Comparison of ENCODE assay signal across 21 cellular contexts in the genomic region with DNA sequence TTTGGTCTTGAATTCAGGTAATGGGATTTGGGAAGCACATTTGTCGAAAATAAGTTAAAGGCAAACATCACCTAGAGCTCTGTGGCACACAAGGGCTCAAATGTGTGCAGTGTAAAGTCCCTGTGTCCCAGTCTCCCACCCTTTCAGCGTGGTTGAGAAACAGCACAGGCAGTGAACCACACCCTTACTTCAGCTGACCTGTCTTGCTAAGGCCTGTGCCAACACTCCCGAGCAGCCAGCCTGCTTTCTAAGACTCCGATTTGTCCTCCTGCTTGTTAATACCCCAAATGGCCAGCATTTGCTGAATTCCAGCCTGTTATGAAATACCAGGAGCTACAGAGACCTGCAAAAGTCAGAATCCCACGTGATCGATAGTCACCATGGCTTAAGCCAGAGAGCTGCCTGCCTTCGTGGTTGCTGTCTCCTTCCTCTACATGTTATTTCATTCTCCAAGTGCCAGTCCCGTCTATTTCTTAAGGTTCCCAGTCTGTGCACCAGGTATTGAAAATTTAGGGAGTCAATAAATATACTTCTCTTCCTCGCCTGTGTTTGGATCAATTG.
"Had no signal": no experiment of that assay in that cellular context is flagged by ENCODE, and none has a peak within 500 bp of the region (broad histone marks: within the 10 kb centered on the region; RNA-seq: fewer than 3 reads in every experiment).

No MANE protein-coding gene starts in this region.

- H3K79me2 ChIP-seq: parathyroid adenoma had no signal

- H3K9me2 ChIP-seq: SK-N-SH had no signal

- H3K4me3 ChIP-seq: esophagus squamous epithelium, heart left ventricle, left ventricle myocardium inferior, smooth muscle cell, thoracic aorta had no signal

- H3K9me3 ChIP-seq: esophagus squamous epithelium, heart left ventricle, left ventricle myocardium inferior, SK-N-SH, thoracic aorta had no signal

- ATAC-seq: activated CD4-positive, CD25-positive, alpha-beta regulatory T cell treated with anti-CD3 and anti-CD28 coated beads, Interleukin-2, amount 50 U/mL, for 24 hours; activated naive CD4-positive, alpha-beta T cell treated with anti-CD3 and anti-CD28 coated beads, Interleukin-2, amount 50 U/mL, for 72 hours; activated T-helper 17 cell treated with anti-CD3 and anti-CD28 coated beads, Interleukin-2, amount 50 U/mL, for 72 hours; heart left ventricle; sciatic nerve; stimulated activated naive B cell treated with anti-CD40 and anti-IgM and Interleukin-4, amounts not matched to agents 10 μg/mL and 1 μg/mL and 100 μg/mL, for 72 hours had no signal

- H3K4me1 ChIP-seq: heart left ventricle, left ventricle myocardium inferior, parathyroid adenoma had no signal

- H3K27me3 ChIP-seq: brain microvascular endothelial cell, esophagus squamous epithelium had no signal

- DNase-seq: activated CD4-positive, alpha-beta T cell treated with anti-CD3 and anti-CD28 coated beads, Interleukin-2, amount 50 U/mL, for 1 hour; activated T-cell treated with anti-CD3 and anti-CD28 coated beads, Interleukin-2, amount 50 U/mL, for 24 hours; aorta; brain microvascular endothelial cell; central memory CD4-positive, alpha-beta T cell; esophagus squamous epithelium; heart left ventricle; left ventricle myocardium inferior; midbrain; SK-N-SH; stimulated activated CD4-positive, alpha-beta T cell treated with anti-CD3 and anti-CD28 coated beads, Interleukin-15, amount 100 ng/mL, for 24 hours; stimulated activated CD4-positive, alpha-beta T cell treated with anti-CD3 and anti-CD28 coated beads, Interleukin-2, amount 100 ng/mL, for 48 hours; stimulated activated CD8-positive, alpha-beta memory T cell treated with anti-CD3 and anti-CD28 coated beads, Interleukin-4, amount 100 ng/mL, for 48 hours; stimulated activated naive B cell treated with anti-CD40 and anti-IgM and Interleukin-4, amounts not matched to agents 10 μg/mL and 1 μg/mL and 100 μg/mL, for 72 hours had no signal

- H3K36me3 ChIP-seq: brain microvascular endothelial cell, esophagus squamous epithelium, heart left ventricle, left ventricle myocardium inferior, thoracic aorta had no signal

- H2AFZ ChIP-seq: parathyroid adenoma had no signal

- H3K9ac ChIP-seq: parathyroid adenoma, SK-N-SH had no signal

- H3K27ac ChIP-seq: brain microvascular endothelial cell, esophagus squamous epithelium, heart left ventricle, left ventricle myocardium inferior, parathyroid adenoma, thoracic aorta had no signal

- H3K4me2 ChIP-seq: SK-N-SH, smooth muscle cell had no signal
